Comparison of ENCODE assay signal across 29 cellular contexts in the genomic region with DNA sequence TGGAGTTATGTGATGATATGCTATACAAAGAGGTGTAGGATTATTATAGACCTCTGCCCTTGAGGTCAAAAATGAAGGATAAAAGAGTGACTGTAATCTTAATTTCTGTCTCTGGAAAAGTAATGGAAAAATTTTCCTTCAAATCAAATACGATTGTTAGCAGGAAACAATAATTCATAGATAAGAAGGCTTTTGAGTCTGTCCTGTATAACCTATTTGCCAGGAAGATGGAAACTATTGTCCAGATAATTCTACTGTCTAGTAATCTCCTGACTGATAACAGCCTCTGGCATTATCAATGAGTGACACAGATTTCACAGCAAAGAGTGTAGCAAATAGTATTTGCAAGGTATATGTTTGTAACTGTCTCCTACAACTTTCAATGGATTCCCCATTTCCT.
"Had no signal": no experiment of that assay in that cellular context is flagged by ENCODE, and none has a peak within 500 bp of the region (broad histone marks: within the 10 kb centered on the region; RNA-seq: fewer than 3 reads in every experiment).

No MANE protein-coding gene starts in this region.

- H3K4me1 Mint-ChIP-seq: naive thymus-derived CD4-positive, alpha-beta T cell; natural killer cell; neural crest cell; stimulated activated memory B cell treated with anti-CD40 and anti-IgM and Interleukin-4, amounts not matched to agents 10 μg/mL and 1 μg/mL and 100 μg/mL, for 72 hours; stimulated activated naive CD8-positive, alpha-beta T cell treated with anti-CD3 and anti-CD28 coated beads, Interleukin-15, amount 100 ng/mL, for 72 hours had no signal

- H3K27ac ChIP-seq: neutrophil, pancreas, psoas muscle, right lobe of liver, sigmoid colon, suprapubic skin, testis, tibial artery, transverse colon, upper lobe of right lung, uterus had no signal

- H3K4me3 Mint-ChIP-seq: naive thymus-derived CD4-positive, alpha-beta T cell; natural killer cell; nephron; neural crest cell; stimulated activated memory B cell treated with anti-CD40 and anti-IgM and Interleukin-4, amounts not matched to agents 10 μg/mL and 1 μg/mL and 100 μg/mL, for 72 hours; stimulated activated naive CD8-positive, alpha-beta T cell treated with anti-CD3 and anti-CD28 coated beads, Interleukin-15, amount 100 ng/mL, for 72 hours; type B pancreatic cell had no signal

- ATAC-seq: naive thymus-derived CD4-positive, alpha-beta T cell; natural killer cell; pancreas; psoas muscle; right cardiac atrium; right lobe of liver; stimulated activated memory B cell treated with anti-CD40 and anti-IgM and Interleukin-4, amounts not matched to agents 10 μg/mL and 1 μg/mL and 100 μg/mL, for 72 hours; stimulated activated naive CD8-positive, alpha-beta T cell treated with anti-CD3 and anti-CD28 coated beads, Interleukin-15, amount 100 ng/mL, for 72 hours; stimulated activated naive CD8-positive, alpha-beta T cell treated with anti-CD3 and anti-CD28 coated beads, Interleukin-15, Interleukin-2, amounts not matched to agents 100 U/mL and 50 U/mL, for 24 hours; upper lobe of right lung had no signal

- DNase-seq: naive thymus-derived CD4-positive, alpha-beta T cell; natural killer cell; nucleus accumbens; pancreas; psoas muscle; right cardiac atrium; right lobe of liver; sigmoid colon; small intestine; stimulated activated CD4-positive, alpha-beta T cell treated with anti-CD3 and anti-CD28 coated beads, Interleukin-1b, Interleukin-23, amount 100 ng/mL, for 48 hours; stimulated activated CD4-positive, alpha-beta T cell treated with anti-CD3 and anti-CD28 coated beads, Interleukin-4, amount 100 ng/mL, for 1 hour; stimulated activated CD4-positive, alpha-beta T cell treated with anti-CD3 and anti-CD28 coated beads, Interleukin-4, amount 100 ng/mL, for 4 hours; stimulated activated CD8-positive, alpha-beta memory T cell treated with anti-CD3 and anti-CD28 coated beads, Interleukin-4, amount 100 ng/mL, for 48 hours; stimulated activated naive CD4-positive, alpha-beta T cell; stimulated activated naive CD8-positive, alpha-beta T cell treated with anti-CD3 and anti-CD28 coated beads, Interleukin-15, amount 100 ng/mL, for 72 hours; stimulated activated naive CD8-positive, alpha-beta T cell treated with anti-CD3 and anti-CD28 coated beads, Interleukin-15, Interleukin-2, amounts not matched to agents 100 U/mL and 50 U/mL, for 24 hours; substantia nigra; testis; tibial artery; transverse colon; upper lobe of right lung; uterus had no signal

- H3K36me3 Mint-ChIP-seq: naive thymus-derived CD4-positive, alpha-beta T cell; natural killer cell; stimulated activated memory B cell treated with anti-CD40 and anti-IgM and Interleukin-4, amounts not matched to agents 10 μg/mL and 1 μg/mL and 100 μg/mL, for 72 hours; type B pancreatic cell had no signal

- H3K4me1 ChIP-seq: pancreas, psoas muscle, right lobe of liver, suprapubic skin, testis, tibial artery, upper lobe of right lung had no signal

- H3K27me3 ChIP-seq: right lobe of liver, sigmoid colon, suprapubic skin, testis, transverse colon, upper lobe of right lung, uterus had no signal

- H3K4me3 ChIP-seq: pancreas, psoas muscle, right lobe of liver, sigmoid colon, suprapubic skin, testis, tibial artery, transverse colon, upper lobe of right lung, uterus had no signal

- H3K36me3 ChIP-seq: neutrophil, pancreas, right lobe of liver, sigmoid colon, suprapubic skin, tibial artery, transverse colon, upper lobe of right lung, uterus had no signal

- H3K27me3 Mint-ChIP-seq: progenitor cell of endocrine pancreas had no signal

- H3K9me3 ChIP-seq: neutrophil, pancreas, psoas muscle, right lobe of liver, sigmoid colon, suprapubic skin, testis, tibial artery, transverse colon, upper lobe of right lung, uterus had no signal

- H3K27ac Mint-ChIP-seq: naive thymus-derived CD4-positive, alpha-beta T cell; natural killer cell; nephron; progenitor cell of endocrine pancreas; stimulated activated memory B cell treated with anti-CD40 and anti-IgM and Interleukin-4, amounts not matched to agents 10 μg/mL and 1 μg/mL and 100 μg/mL, for 72 hours; stimulated activated naive CD8-positive, alpha-beta T cell treated with anti-CD3 and anti-CD28 coated beads, Interleukin-15, amount 100 ng/mL, for 72 hours; type B pancreatic cell had no signal

- FAIRE-seq: pancreas, small intestine had no signal
